1 cellular context compared by ENCODE assay signal in genomic region chr10:133079836-133080682, GRCh38.
TF ChIP-seq lines count a peak whose summit lies in the region.

No MANE protein-coding gene starts in this region.

TF ChIP-seq in IMR-90, 13 proteins besides CTCF, POLR2A, EP300 and RAD21:
- TF ChIP-seq MXI1 (IDR thresholded peaks at IDR 0.05; ENCODE audit: borderline replicate concordance, low read depth, low read length) (no peak), SMC3 (IDR thresholded peaks at IDR 0.05; ENCODE audit: low read depth, low read length) (no peak), MAFK (IDR thresholded peaks at IDR 0.05; ENCODE audit: low read depth, low read length) (no peak), BHLHE40 (IDR thresholded peaks at IDR 0.05; ENCODE audit: low read depth, low read length) (no peak), FOS (IDR thresholded peaks at IDR 0.05; ENCODE audit: low read depth, low read length) (no peak), USF2 (IDR thresholded peaks at IDR 0.05; ENCODE audit: low read depth, low read length) (no peak), NFE2L2 (IDR thresholded peaks at IDR 0.05; ENCODE audit: low read depth, low read length) (no peak), RFX5 (IDR thresholded peaks at IDR 0.05; ENCODE audit: low read depth, low read length) (no peak), MAZ (IDR thresholded peaks at IDR 0.05; ENCODE audit: borderline replicate concordance, low read depth, low read length) (no peak), CEBPB (IDR thresholded peaks at IDR 0.05; ENCODE audit: low read depth, low read length) (no peak), RCOR1 (IDR thresholded peaks at IDR 0.05; ENCODE audit: insufficient replicate concordance, low read length) (no peak), CHD1 (IDR thresholded peaks at IDR 0.05; ENCODE audit: low read depth, low read length) (no peak)
- TF ChIP-seq, protein P1, sequence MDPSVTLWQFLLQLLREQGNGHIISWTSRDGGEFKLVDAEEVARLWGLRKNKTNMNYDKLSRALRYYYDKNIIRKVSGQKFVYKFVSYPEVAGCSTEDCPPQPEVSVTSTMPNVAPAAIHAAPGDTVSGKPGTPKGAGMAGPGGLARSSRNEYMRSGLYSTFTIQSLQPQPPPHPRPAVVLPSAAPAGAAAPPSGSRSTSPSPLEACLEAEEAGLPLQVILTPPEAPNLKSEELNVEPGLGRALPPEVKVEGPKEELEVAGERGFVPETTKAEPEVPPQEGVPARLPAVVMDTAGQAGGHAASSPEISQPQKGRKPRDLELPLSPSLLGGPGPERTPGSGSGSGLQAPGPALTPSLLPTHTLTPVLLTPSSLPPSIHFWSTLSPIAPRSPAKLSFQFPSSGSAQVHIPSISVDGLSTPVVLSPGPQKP (IDR thresholded peaks at IDR 0.05; ENCODE audit: borderline replicate concordance, low read depth, low read length), result no peak
